ENCODE assay signal across 19 cellular contexts in the genomic region with DNA sequence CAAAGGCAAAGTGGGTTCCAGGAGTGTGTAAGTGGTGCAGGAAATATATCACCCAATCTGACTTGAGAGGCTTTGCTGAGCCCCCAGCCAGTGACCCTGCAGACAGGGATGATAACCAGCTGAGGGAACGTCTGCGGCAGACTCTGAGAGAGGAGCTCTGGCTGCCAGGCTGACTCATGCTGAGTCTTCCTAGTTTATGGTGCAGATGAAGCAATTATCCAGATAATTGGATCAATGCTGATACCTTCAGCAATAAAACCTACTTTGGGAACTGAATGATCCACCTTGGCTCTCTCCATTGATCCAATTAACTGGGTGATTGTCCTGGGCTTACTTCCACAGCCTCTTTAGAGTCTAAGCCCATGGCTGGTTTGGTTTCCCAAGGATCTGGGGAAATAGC. TPM values are rescaled to one million over a fixed set of nuclear protein-coding genes. Genes with fewer than 3 reads are reported as not detected.
DNase-seq lines count a peak whose midpoint lies in the region; ATAC-seq, FAIRE-seq and TF ChIP-seq lines count a peak whose summit lies in the region.
"Had no signal": no experiment of that assay in that cellular context is flagged by ENCODE, and none has a peak within 500 bp of the region (broad histone marks: within the 10 kb centered on the region; RNA-seq: fewer than 3 reads in every experiment).

No MANE protein-coding gene starts in this region.

- no peak for TF ChIP-seq RAD21 in liver (IDR thresholded peaks at IDR 0.05)
- no peak for TF ChIP-seq RAD21 in HepG2 (CRISPR knock-in tag; IDR thresholded peaks at IDR 0.05)

- no TSS peak for BruUV-seq in HepG2 (replicated peaks; lab: Mats Ljungman, UMichigan)

- H3K9ac ChIP-seq in liver (ENCODE audit: low read depth in 1 of 2, low read length in 2 of 2) (no peak overlapping the region), HepG2 (ENCODE audit: insufficient read depth, low read depth, low read length) (no peak overlapping the region), adipocyte (ENCODE audit: low read length) (no peak overlapping the region)

- H3K27me3 ChIP-seq in liver (ENCODE audit: control insufficient read depth in 4 of 4, insufficient read depth in 4 of 4, low read length in 3 of 4) = no peaks in the 10 kb centered on the region
- H3K27me3 ChIP-seq in HepG2 (ENCODE audit: control insufficient read depth in 1 of 2, insufficient read depth in 2 of 2, low read length in 2 of 2) = no peaks in the 10 kb centered on the region
- H3K27me3 ChIP-seq in adipocyte (replicated peaks; ENCODE audit: control insufficient read depth, insufficient read depth, low read length) = peaks cover 2% of the 10 kb centered on the region

- H3K79me2 ChIP-seq in HepG2 (ENCODE audit: insufficient read depth, low read length) = no peaks in the 10 kb centered on the region

- H3K9me3 ChIP-seq in liver (ENCODE audit: control insufficient read depth in 4 of 4, low read length in 3 of 4) (no peaks in the 10 kb centered on the region), HepG2 (ENCODE audit: low read length) (no peaks in the 10 kb centered on the region), adipocyte (ENCODE audit: control insufficient read depth, low read length) (no peaks in the 10 kb centered on the region)
- H3K9me3 ChIP-seq: left ventricle myocardium inferior, thoracic aorta had no signal

- CTCF ChIA-PET in HepG2 (lab: Yijun Ruan, JAX; ENCODE audit: low intra/inter-chr PET ratio, low total read pairs) = no interaction called here

- no peak overlapping the region for H3K4me2 ChIP-seq in HepG2 (ENCODE audit: low read depth, low read length)

- WGBS in liver = 33% methylated on average over 2 of the region's 2 CpGs
- WGBS in HepG2 (ENCODE audit: low lambda C conversion rate) = 89% methylated on average over 2 of the region's 2 CpGs

- ATAC-seq in HepG2 = no peak; the same call in 1 of the 3 replicates
- ATAC-seq in GM18907 (IDR thresholded peaks at IDR 0.05; ENCODE audit: unreplicated experiment) = no peak
- ATAC-seq in GM21717 (IDR thresholded peaks at IDR 0.05; ENCODE audit: unreplicated experiment) = no peak
- no peak for ATAC-seq in GM19324 (IDR thresholded peaks at IDR 0.05; ENCODE audit: low FRiP score, unreplicated experiment)
- ATAC-seq: activated CD4-positive, CD25-positive, alpha-beta regulatory T cell treated with anti-CD3 and anti-CD28 coated beads, Interleukin-2, amount 50 U/mL, for 24 hours had no signal

- in situ Hi-C loops in HepG2 (cut with HindIII; ENCODE audit: extremely low pct_ligation_motif_present, low pct_unique_long_range_greater_than_20kb) = no loop called here

- peak overlapping the region; percentile 44 to 65 for H3K27ac ChIP-seq in liver (ENCODE audit: low read depth in 1 of 2, low read length in 2 of 2)
- no peak overlapping the region for H3K27ac ChIP-seq in HepG2 (ENCODE audit: extremely low read length, insufficient read depth, low read length)
- H3K27ac ChIP-seq: left ventricle myocardium inferior, RWPE1, thoracic aorta had no signal

- H2AFZ ChIP-seq in HepG2 (ENCODE audit: low read length) = no peak overlapping the region

- FAIRE-seq in HepG2 (lab: Jason Lieb, UNC) = no peak
- FAIRE-seq: A204.1 had no signal

- TF ChIP-seq CTCF in liver (IDR thresholded peaks at IDR 0.05; ENCODE audit: low read depth, low read length, missing input control) (no peak), HepG2 (CRISPR knock-in tag; IDR thresholded peaks at IDR 0.05) (no peak)

- no peak overlapping the region for H3K4me3 ChIP-seq in liver (ENCODE audit: low read depth in 1 of 3, low read length in 3 of 3)
- no peak overlapping the region for H3K4me3 ChIP-seq in HepG2 (replicated peaks in 1 of 3; ENCODE audit: insufficient read depth in 1 of 3, low read depth in 2 of 3, low read length in 3 of 3)
- no peak overlapping the region for H3K4me3 ChIP-seq in adipocyte (ENCODE audit: low read length)
- H3K4me3 ChIP-seq: left ventricle myocardium inferior, thoracic aorta had no signal

- POLR2A ChIA-PET in HepG2 (lab: Yijun Ruan, JAX) = no interaction called here

- peaks cover 0 to 62% (median 45%) of the 10 kb centered on the region in 4 donors for H3K36me3 ChIP-seq in liver (ENCODE audit: control insufficient read depth in 4 of 4, insufficient read depth in 3 of 4, low read depth in 1 of 4, low read length in 3 of 4)
- no peaks in the 10 kb centered on the region for H3K36me3 ChIP-seq in HepG2 (replicated peaks in 1 of 2; ENCODE audit: control insufficient read depth in 1 of 2, insufficient read depth in 2 of 2, low read length in 2 of 2)
- H3K36me3 ChIP-seq in adipocyte (ENCODE audit: control insufficient read depth, insufficient read depth, low read length, severe bottlenecking) = no peaks in the 10 kb centered on the region
- H3K36me3 ChIP-seq: left ventricle myocardium inferior, thoracic aorta had no signal

- no peaks in the 10 kb centered on the region for H4K20me1 ChIP-seq in HepG2 (ENCODE audit: insufficient read depth, low read length)

- TF ChIP-seq EP300 in HepG2 (IDR thresholded peaks at IDR 0.05; ENCODE audit: low read depth in 2 of 2, low read length in 2 of 2) (no peak), HepG2 (CRISPR knock-in tag; IDR thresholded peaks at IDR 0.05; ENCODE audit: borderline replicate concordance) (no peak)

- H3K4me1 ChIP-seq in liver (ENCODE audit: control insufficient read depth in 4 of 4, insufficient read depth in 4 of 4, low read length in 3 of 4) = peaks cover 3 to 83% (median 56%) of the 10 kb centered on the region in 4 donors
- H3K4me1 ChIP-seq in HepG2 (ENCODE audit: insufficient read depth, low read length) = peaks cover 63% of the 10 kb centered on the region
- peaks cover 11% of the 10 kb centered on the region for H3K4me1 ChIP-seq in adipocyte (ENCODE audit: control insufficient read depth, insufficient read depth, low read length)
- H3K4me1 ChIP-seq: left ventricle myocardium inferior had no signal

- intact Hi-C loops in HepG2 (cut with micrococcal nuclease; ENCODE audit: unreplicated experiment) = no loop called here

- no peak for TF ChIP-seq POLR2A in HepG2 (IDR thresholded peaks at IDR 0.05; ENCODE audit: insufficient read depth in 1 of 2, low read depth in 2 of 2, low read length in 2 of 2)

- DNase-seq in HepG2 (ENCODE audit: low spot score) = no peak
- peak; percentile 36 for DNase-seq in adipocyte (ENCODE audit: low read depth)
- DNase-seq in islet precursor cell = peak; percentile 95
- DNase-seq in GOT3 (lab: John Stamatoyannopoulos, UW) = no peak
- DNase-seq: activated naive CD8-positive, alpha-beta T cell treated with anti-CD3 and anti-CD28 coated beads for 36 hours; cerebellar nuclear complex; left ventricle myocardium inferior; NCI-H2029 treated with DMSO at 0.1 percent for 48 hours; NCI-H774 had no signal

TF ChIP-seq in HepG2, 621 proteins besides CTCF, POLR2A, EP300 and RAD21:
- TF ChIP-seq ZNF878 (CRISPR knock-in tag; IDR thresholded peaks at IDR 0.05) (no peak), MBNL3 (CRISPR knock-in tag; conservative IDR thresholded peaks at IDR 0.05) (no peak), ZNF644 (CRISPR knock-in tag; IDR thresholded peaks at IDR 0.05; ENCODE audit: low read depth) (no peak), CCAR2 (optimal IDR thresholded peaks at IDR 0.05; ENCODE audit: low read depth, low read length) (no peak), ZNF326 (CRISPR knock-in tag; IDR thresholded peaks at IDR 0.05; ENCODE audit: borderline replicate concordance) (no peak)

RNA-seq across cellular contexts. Expression of gene C8B, which starts 7.3 kb away (rescaled TPM):
- 100 to 1,000 TPM; 151 to 703 TPM for total RNA-seq in liver
- 100 to 1,000 TPM; 299 to 413 TPM for polyA plus RNA-seq in liver
- 3.3 and 8.4 TPM in 2 replicates for total RNA-seq in HepG2 (2016; rRNA removed; fragmentation: Illumina TruSeq; extraction: Trizol)
- 0.53 and 0.61 TPM in 2 replicates for total RNA-seq in HepG2 (2016; cell fraction: cytosol; rRNA removed; fragmentation: Illumina TruSeq; extraction: Trizol; ENCODE audit: low read depth)
- total RNA-seq in HepG2 (2016; cell fraction: insoluble cytoplasmic fraction; rRNA removed; fragmentation: Illumina TruSeq; extraction: Trizol) = 5.1 and 7.4 TPM in 2 replicates
- total RNA-seq in HepG2 (2016; cell fraction: membrane; rRNA removed; fragmentation: Illumina TruSeq; extraction: Trizol) = 1.4 and 1.8 TPM in 2 replicates
- 6.6 and 7.4 TPM in 2 replicates for total RNA-seq in HepG2 (2016; cell fraction: nucleus; rRNA removed; fragmentation: Illumina TruSeq; extraction: Trizol)
- polyA plus RNA-seq in HepG2 (2011; rRNA removed) = 11.3 and 21.1 TPM in 2 replicates
- 9.0 and 19.4 TPM in 2 replicates for polyA plus RNA-seq in HepG2 (2011; cell fraction: cytosol; rRNA removed)
- 9.1 and 11.3 TPM in 2 replicates for polyA plus RNA-seq in HepG2 (2011; cell fraction: nucleus; rRNA removed)
- 10.5 and 17.8 TPM in 2 replicates for polyA plus RNA-seq in HepG2 (2012)
- 0.57 and 0.66 TPM in 2 replicates for polyA plus RNA-seq in HepG2 (2016; cell fraction: cytosol; fragmentation: Illumina TruSeq; extraction: Trizol; ENCODE audit: low read depth)
- polyA plus RNA-seq in HepG2 (2016; cell fraction: insoluble cytoplasmic fraction; fragmentation: Illumina TruSeq; extraction: Trizol; ENCODE audit: low read depth) = 3.7 and 3.8 TPM in 2 replicates
- polyA plus RNA-seq in HepG2 (2016; cell fraction: membrane; fragmentation: Illumina TruSeq; extraction: Trizol; ENCODE audit: low read depth) = 1.2 and 1.4 TPM in 2 replicates
- 5.9 and 7.7 TPM in 2 replicates for polyA plus RNA-seq in HepG2 (2016; cell fraction: nucleus; fragmentation: Illumina TruSeq; extraction: Trizol; ENCODE audit: insufficient read depth, low read depth)
- 9.1 TPM in 1 of 2 replicates, not detected in the other for polyA minus RNA-seq in HepG2 (2011; rRNA and poly(A)+ RNA removed; ENCODE audit: low replicate concordance)
- polyA minus RNA-seq in HepG2 (2011; cell fraction: cytosol; rRNA and poly(A)+ RNA removed) = 4.2 and 7.6 TPM in 2 replicates
- polyA minus RNA-seq in HepG2 (2011; cell fraction: nucleus; rRNA and poly(A)+ RNA removed) = 4.8 and 11.1 TPM in 2 replicates
- total RNA-seq: activated naive CD8-positive, alpha-beta T cell treated with anti-CD3 and anti-CD28 coated beads for 36 hours; left ventricle myocardium inferior; pulmonary artery endothelial cell; T-helper 1 cell treated with Interleukin-12 subunit alpha and Interleukin-12 subunit beta and Interleukin-4 antibody, amounts not matched to agents 30 ng/mL and 1 ng/mL, for 36 hours; thoracic aorta had no signal

Comparison
In these comparisons a context has a peak if more than half of its experiments do, and no peak if none do; other contexts are left out.
1. RNA of gene C8B, which starts 7.3 kb away (total RNA-seq): 151 to 703 TPM in liver; 0.53 to 8.4 TPM in HepG2; every median in the first group is over 10 times any median in the second.
2. DNase-seq: peak in adipocyte (single experiment) and islet precursor cell (single experiment); none in HepG2 (single experiment) and GOT3 (single experiment).